In the genomic region with DNA sequence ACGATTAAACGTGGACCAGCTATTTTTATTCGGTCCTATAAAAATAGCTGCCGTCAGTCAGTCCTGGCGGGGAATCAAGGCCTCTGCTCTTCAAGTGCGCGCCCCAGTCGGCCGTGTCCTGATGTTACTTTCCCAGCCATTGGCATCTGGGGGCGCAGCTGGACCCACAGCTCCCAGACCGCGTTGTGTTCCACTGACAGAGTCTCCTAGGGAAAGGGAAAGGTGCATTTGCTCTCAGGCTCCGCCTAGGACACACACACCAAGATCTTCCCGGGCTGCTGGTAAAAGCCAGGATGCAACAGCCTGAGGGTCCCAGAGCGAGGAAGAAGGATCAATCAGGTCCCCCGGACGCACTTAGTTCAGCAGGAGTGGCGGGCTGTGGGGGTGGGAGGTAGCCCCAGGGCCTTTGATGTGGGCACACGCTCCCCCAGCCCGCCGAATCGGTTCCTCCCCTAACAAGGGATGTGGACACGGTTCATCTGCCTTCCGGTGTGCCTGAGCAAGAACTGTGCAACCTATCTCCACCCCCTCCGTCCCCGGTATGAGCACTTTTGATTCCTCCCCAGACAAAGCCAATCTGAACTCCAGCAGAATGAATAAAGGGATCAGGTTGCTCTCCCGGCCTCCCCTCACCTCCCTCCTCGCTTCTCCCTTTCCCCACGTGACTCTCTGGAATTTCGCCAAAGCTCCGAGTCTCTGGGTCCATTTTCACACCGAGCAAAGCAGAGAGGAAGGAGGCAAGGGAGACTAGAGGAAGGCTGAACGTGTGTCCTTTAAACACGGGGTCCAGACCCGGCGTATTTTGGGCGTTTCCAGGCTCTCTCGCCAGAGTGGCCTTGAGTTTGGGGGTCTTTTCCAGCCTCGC, we compare ENCODE assay signal across 8 cellular contexts. TPM values are rescaled to one million over a fixed set of nuclear protein-coding genes. Genes with fewer than 3 reads are reported as not detected.
DNase-seq lines count a peak whose midpoint lies in the region; ATAC-seq and TF ChIP-seq lines count a peak whose summit lies in the region.

No MANE protein-coding gene starts in this region.

- H3K4me1 ChIP-seq in thoracic aorta (ENCODE audit: control insufficient read depth in 1 of 2, low read depth in 2 of 2) = peaks cover 3 to 12% of the 10 kb centered on the region in 2 donors

- ATAC-seq in HG02678 (IDR thresholded peaks at IDR 0.05; ENCODE audit: unreplicated experiment) (peak; percentile 73), thoracic aorta (ENCODE audit: insufficient number of reproducible peaks, low FRiP score, low read depth) (peak; percentile 46)

- no peaks in the 10 kb centered on the region for H3K9me3 ChIP-seq in thoracic aorta

- no peaks in the 10 kb centered on the region for H3K36me3 ChIP-seq in thoracic aorta

- H3K27me3 Mint-ChIP-seq in mesothelial cell of epicardium (ENCODE audit: low read depth) = peaks cover 2% of the 10 kb centered on the region

- TF ChIP-seq CTCF in epithelial cell of esophagus (IDR thresholded peaks at IDR 0.05; ENCODE audit: insufficient read depth, low read depth, low read length, missing control alignments) = no peak
- TF ChIP-seq CTCF in mesothelial cell of epicardium (IDR thresholded peaks at IDR 0.05; ENCODE audit: unreplicated experiment) = no peak
- no peak for TF ChIP-seq CTCF in thoracic aorta (IDR thresholded peaks at IDR 0.05)

- no peaks in the 10 kb centered on the region for H3K27me3 ChIP-seq in thoracic aorta (replicated peaks; ENCODE audit: insufficient read depth)

- H3K4me3 ChIP-seq in epithelial cell of esophagus (ENCODE audit: low read length) (peak overlapping the region; percentile 72), thoracic aorta (peak overlapping the region; percentile 78)

- DNase-seq in activated effector memory CD4-positive, alpha-beta T cell treated with anti-CD3 and anti-CD28 coated beads, Interleukin-2, amount 50 U/mL, for 16 hours = peak; percentile 63
- DNase-seq in activated effector memory CD4-positive, alpha-beta T cell treated with Interleukin-2 at 50 U/mL for 16 hours = no peak
- DNase-seq in NCI-H146 treated with DMSO at 0.1 percent for 48 hours (lab: John Stamatoyannopoulos, UW; ENCODE audit: unreplicated experiment) (peak; percentile 92), UCSD-AML1 (lab: John Stamatoyannopoulos, UW; ENCODE audit: unreplicated experiment) (peak; percentile 30), epithelial cell of esophagus (ENCODE audit: low read depth) (peak; percentile 81), mesothelial cell of epicardium (ENCODE audit: low spot score in 2 of 2, unreplicated experiment in 2 of 2) (peak; percentile 66 to 87), thoracic aorta (ENCODE audit: low spot score) (peak; percentile 43)

- H3K9me3 Mint-ChIP-seq in mesothelial cell of epicardium = no peaks in the 10 kb centered on the region

- H3K27ac ChIP-seq in thoracic aorta = peak overlapping the region; percentile 40 to 77

- no peaks in the 10 kb centered on the region for H3K36me3 Mint-ChIP-seq in mesothelial cell of epicardium

- H3K27ac Mint-ChIP-seq in mesothelial cell of epicardium = peak overlapping the region; percentile 97

- peak overlapping the region; percentile 95 for H3K4me3 Mint-ChIP-seq in mesothelial cell of epicardium

- H3K4me1 Mint-ChIP-seq in mesothelial cell of epicardium = peaks cover 17% of the 10 kb centered on the region

RNA-seq across cellular contexts. Expression of a gene that starts 0.6 kb away (rescaled TPM):
- 45.3 to 52.8 TPM (median 51.9 TPM) in 3 replicates for total RNA-seq in mesothelial cell of epicardium
- total RNA-seq in thoracic aorta = 1 to 10 TPM; 2.0 to 7.1 TPM
